Comparison of ENCODE assay signal across 22 cellular contexts in genomic region chr1:172898866-172899265, GRCh38.
DNase-seq lines count a peak whose midpoint lies in the region; ATAC-seq, FAIRE-seq and TF ChIP-seq lines count a peak whose summit lies in the region.
"Had no signal": no experiment of that assay in that cellular context is flagged by ENCODE, and none has a peak within 500 bp of the region (broad histone marks: within the 10 kb centered on the region; RNA-seq: fewer than 3 reads in every experiment).

No MANE protein-coding gene starts in this region.

- no peaks in the 10 kb centered on the region for H3K36me3 Mint-ChIP-seq in activated naive CD8-positive, alpha-beta T cell treated with anti-CD3 and anti-CD28 coated beads for 36 hours
- H3K36me3 Mint-ChIP-seq in mesothelial cell of epicardium (no peaks in the 10 kb centered on the region), T-helper 17 cell (ENCODE audit: low read depth) (no peaks in the 10 kb centered on the region)
- H3K36me3 Mint-ChIP-seq: naive B cell had no signal

- no peak for ATAC-seq in T-helper 17 cell
- ATAC-seq: psoas muscle, SK-N-SH treated with all-trans-retinoic acid at 6 μM for 48 hours had no signal

- no peak overlapping the region for H3K4me3 ChIP-seq in Peyer's patch
- H3K4me3 ChIP-seq: psoas muscle, skin epidermis, vagina had no signal

- no peaks in the 10 kb centered on the region for H3K36me3 ChIP-seq in Peyer's patch
- H3K36me3 ChIP-seq: vagina had no signal

- peaks cover 0 to 4% (median 2%) of the 10 kb centered on the region in 4 donors for H3K4me1 ChIP-seq in Peyer's patch
- H3K4me1 ChIP-seq: vagina had no signal

- no peak overlapping the region for H3K4me3 Mint-ChIP-seq in activated naive CD8-positive, alpha-beta T cell treated with anti-CD3 and anti-CD28 coated beads for 36 hours
- H3K4me3 Mint-ChIP-seq in mesothelial cell of epicardium: no peak overlapping the region
- H3K4me3 Mint-ChIP-seq in T-helper 17 cell: no peak overlapping the region

- TF ChIP-seq CTCF in mesothelial cell of epicardium (IDR thresholded peaks at IDR 0.05; ENCODE audit: unreplicated experiment): no peak
- no peak for TF ChIP-seq CTCF in Peyer's patch (IDR thresholded peaks at IDR 0.05)

- H3K9me3 ChIP-seq in T-helper 17 cell (ENCODE audit: control insufficient read depth, low read length, poor library complexity, severe bottlenecking) (no peaks in the 10 kb centered on the region), Peyer's patch (no peaks in the 10 kb centered on the region)
- H3K9me3 ChIP-seq: psoas muscle, vagina had no signal

- H3K9me3 Mint-ChIP-seq in activated naive CD8-positive, alpha-beta T cell treated with anti-CD3 and anti-CD28 coated beads for 36 hours: peaks cover 4% of the 10 kb centered on the region
- peaks cover 15% of the 10 kb centered on the region for H3K9me3 Mint-ChIP-seq in mesothelial cell of epicardium
- H3K9me3 Mint-ChIP-seq: naive B cell had no signal

- no peak for FAIRE-seq in urothelium cell line (lab: Jason Lieb, UNC)
- FAIRE-seq: keratinocyte had no signal

- peaks cover 57% of the 10 kb centered on the region for H3K4me1 Mint-ChIP-seq in activated naive CD8-positive, alpha-beta T cell treated with anti-CD3 and anti-CD28 coated beads for 36 hours
- peaks cover 47% of the 10 kb centered on the region for H3K4me1 Mint-ChIP-seq in mesothelial cell of epicardium
- H3K4me1 Mint-ChIP-seq in T-helper 17 cell: peaks cover 25% of the 10 kb centered on the region

- no peaks in the 10 kb centered on the region for H3K27me3 Mint-ChIP-seq in activated naive CD8-positive, alpha-beta T cell treated with anti-CD3 and anti-CD28 coated beads for 36 hours
- H3K27me3 Mint-ChIP-seq in mesothelial cell of epicardium (ENCODE audit: low read depth): no peaks in the 10 kb centered on the region
- H3K27me3 Mint-ChIP-seq in T-helper 17 cell: no peaks in the 10 kb centered on the region
- H3K27me3 Mint-ChIP-seq: naive B cell had no signal

- no peak overlapping the region for H3K27ac ChIP-seq in Peyer's patch
- H3K27ac ChIP-seq: psoas muscle, skin epidermis, vagina had no signal

- no peak for TF ChIP-seq POLR2A in Peyer's patch (IDR thresholded peaks at IDR 0.05)

- DNase-seq in stimulated activated CD4-positive, alpha-beta T cell treated with anti-CD3 and anti-CD28 coated beads, Interleukin-4, amount 100 ng/mL, for 24 hours: peak; percentile 11
- DNase-seq in stimulated activated CD4-positive, alpha-beta T cell treated with anti-CD3 and anti-CD28 coated beads, Interleukin-4, amount 100 ng/mL, for 1 hour: no peak
- peak; percentile 14 for DNase-seq in activated naive CD8-positive, alpha-beta T cell treated with anti-CD3 and anti-CD28 coated beads for 36 hours
- no peak for DNase-seq in mesothelial cell of epicardium (ENCODE audit: low spot score in 2 of 2, unreplicated experiment in 2 of 2)
- DNase-seq in T-helper 17 cell: no peak
- DNase-seq in urothelium cell line (ENCODE audit: low spot score): no peak
- no peak for DNase-seq in NCI-H1930 (lab: John Stamatoyannopoulos, UW)
- no peak for DNase-seq in Peyer's patch
- DNase-seq: activated CD4-positive, alpha-beta T cell treated with anti-CD3 and anti-CD28 coated beads for 4 hours; activated effector memory CD4-positive, alpha-beta T cell treated with anti-CD3 and anti-CD28 coated beads, Interleukin-2, amount 50 U/mL, for 16 hours; aorta; hypothalamus; Karpas-422; naive B cell; NCI-H1092; NCI-H2081 treated with DMSO at 0.1 percent for 48 hours; NCI-H510A; psoas muscle had no signal

- peak overlapping the region; percentile 18 for H3K27ac Mint-ChIP-seq in activated naive CD8-positive, alpha-beta T cell treated with anti-CD3 and anti-CD28 coated beads for 36 hours
- H3K27ac Mint-ChIP-seq in mesothelial cell of epicardium: peak overlapping the region; percentile 81
- no peak overlapping the region for H3K27ac Mint-ChIP-seq in T-helper 17 cell

- H3K27me3 ChIP-seq in Peyer's patch: no peaks in the 10 kb centered on the region
- H3K27me3 ChIP-seq: vagina had no signal

Comparison
In these comparisons a context has a peak if more than half of its experiments do, and no peak if none do; other contexts are left out.
1. DNase-seq: peak in stimulated activated CD4-positive, alpha-beta T cell treated with anti-CD3 and anti-CD28 coated beads, Interleukin-4, amount 100 ng/mL, for 24 hours (single experiment) and activated naive CD8-positive, alpha-beta T cell treated with anti-CD3 and anti-CD28 coated beads for 36 hours (single experiment); none in stimulated activated CD4-positive, alpha-beta T cell treated with anti-CD3 and anti-CD28 coated beads, Interleukin-4, amount 100 ng/mL, for 1 hour (single experiment), mesothelial cell of epicardium (0 of 2), T-helper 17 cell (0 of 3), urothelium cell line (single experiment), NCI-H1930 (0 of 2) and Peyer's patch (0 of 3).